25 cellular contexts compared by ENCODE assay signal in the genomic region with DNA sequence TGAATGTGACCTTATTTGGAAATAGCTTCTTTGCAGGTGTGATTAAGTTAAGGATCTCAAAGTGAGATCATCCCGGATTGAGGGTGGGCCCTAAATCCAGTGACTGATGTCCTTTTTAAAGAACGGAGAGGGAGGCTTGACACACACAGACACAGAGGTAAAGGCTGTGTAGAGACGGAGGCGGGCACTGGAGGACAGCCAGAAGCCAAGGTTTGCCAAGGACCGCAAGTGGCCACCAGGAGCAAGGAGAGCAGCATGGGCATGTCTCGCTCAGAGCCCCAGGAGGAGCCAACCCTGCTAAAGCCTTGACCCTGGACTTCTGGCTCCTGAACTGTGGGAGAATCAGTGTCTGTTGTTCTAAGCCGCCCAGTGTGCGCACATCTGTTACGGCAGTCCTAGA. TPM values are rescaled to one million over a fixed set of nuclear protein-coding genes. Genes with fewer than 3 reads are reported as not detected.
DNase-seq lines count a peak whose midpoint lies in the region; ATAC-seq and TF ChIP-seq lines count a peak whose summit lies in the region.
"Had no signal": no experiment of that assay in that cellular context is flagged by ENCODE, and none has a peak within 500 bp of the region (broad histone marks: within the 10 kb centered on the region; RNA-seq: fewer than 3 reads in every experiment).

No MANE protein-coding gene starts in this region.

- H3K36me3 ChIP-seq in heart left ventricle (no peaks in the 10 kb centered on the region), left ventricle myocardium inferior (no peaks in the 10 kb centered on the region), WERI-Rb-1 (no peaks in the 10 kb centered on the region)
- H3K36me3 ChIP-seq: sigmoid colon, vagina had no signal

- H3K4me3 Mint-ChIP-seq in chondrocyte (ENCODE audit: unreplicated experiment) = no peak overlapping the region
- no peak overlapping the region for H3K4me3 Mint-ChIP-seq in activated T-helper 1 cell treated with anti-CD3 and anti-CD28 coated beads, Interleukin-12 subunit alpha, Interleukin-12 subunit beta, Interleukin-2, Interleukin-4 antibody, amounts not matched to agents 30 ng/mL and 10 ng/mL and 1 ng/mL, durations not matched to agents 14 hours and 24 hours and 36 hours
- H3K4me3 Mint-ChIP-seq: activated CD4-positive, alpha-beta memory T cell treated with anti-CD3 and anti-CD28 coated beads for 36 hours; GM23338; nephron had no signal

- H3K9me3 ChIP-seq in heart left ventricle (no peaks in the 10 kb centered on the region), left ventricle myocardium inferior (replicated peaks) (no peaks in the 10 kb centered on the region), WERI-Rb-1 (ENCODE audit: severe bottlenecking) (no peaks in the 10 kb centered on the region)
- H3K9me3 ChIP-seq: Caco-2, sigmoid colon, vagina had no signal

- TF ChIP-seq POLR2A in heart left ventricle (IDR thresholded peaks at IDR 0.05) = no peak

- peak in 2 of 5 donors; percentile 42 to 43 for DNase-seq in heart left ventricle
- DNase-seq in left ventricle myocardium inferior = no peak
- peak; percentile 66 for DNase-seq in WERI-Rb-1
- DNase-seq in left lobe of liver (ENCODE audit: low spot score) = no peak
- no peak for DNase-seq in chondrocyte (ENCODE audit: low spot score)
- DNase-seq in activated T-helper 1 cell treated with anti-CD3 and anti-CD28 coated beads, Interleukin-12 subunit alpha, Interleukin-12 subunit beta, Interleukin-2, Interleukin-4 antibody, amounts not matched to agents 30 ng/mL and 10 ng/mL and 1 ng/mL, durations not matched to agents 14 hours and 24 hours and 36 hours (ENCODE audit: low spot score) = no peak
- no peak for DNase-seq in dedifferentiated amniotic fluid mesenchymal stem cell (ENCODE audit: extremely low spot score)
- DNase-seq: activated CD4-positive, alpha-beta memory T cell treated with anti-CD3 and anti-CD28 coated beads for 36 hours; Caco-2; hippocampal formation; NCI-H1930; NCI-H774; SIG-M5; sigmoid colon; stimulated activated naive CD4-positive, alpha-beta T cell treated with Interleukin-2 at 50 U/mL for 16 hours; T1000 had no signal

- H3K27me3 ChIP-seq in heart left ventricle (no peaks in the 10 kb centered on the region), left ventricle myocardium inferior (ENCODE audit: low read depth) (peaks cover 7% of the 10 kb centered on the region), WERI-Rb-1 (ENCODE audit: insufficient read depth, low read depth, severe bottlenecking) (no peaks in the 10 kb centered on the region)
- H3K27me3 ChIP-seq: sigmoid colon, vagina had no signal

- ATAC-seq in heart left ventricle (peak in 3 of 4 donors; percentile 31 to 64 (median 41)), left lobe of liver (peak; percentile 55), GM21526 (IDR thresholded peaks at IDR 0.05; ENCODE audit: low FRiP score, unreplicated experiment) (no peak)
- ATAC-seq: GM23338 had no signal

- H3K4me3 ChIP-seq in heart left ventricle = no peak overlapping the region
- H3K4me3 ChIP-seq in left ventricle myocardium inferior = no peak overlapping the region
- H3K4me3 ChIP-seq in WERI-Rb-1 (ENCODE audit: low read depth, low read length) = peak overlapping the region; percentile 14
- H3K4me3 ChIP-seq: GM23338, sigmoid colon, vagina had no signal

- no peaks in the 10 kb centered on the region for H3K4me1 Mint-ChIP-seq in chondrocyte (ENCODE audit: low read depth)
- no peaks in the 10 kb centered on the region for H3K4me1 Mint-ChIP-seq in activated T-helper 1 cell treated with anti-CD3 and anti-CD28 coated beads, Interleukin-12 subunit alpha, Interleukin-12 subunit beta, Interleukin-2, Interleukin-4 antibody, amounts not matched to agents 30 ng/mL and 10 ng/mL and 1 ng/mL, durations not matched to agents 14 hours and 24 hours and 36 hours (ENCODE audit: low read depth)
- H3K4me1 Mint-ChIP-seq: nephron had no signal

- 54 to 67% (median 64%) methylated on average over 6 to 9 of the region's 9 CpGs for WGBS in heart left ventricle, 4 donors

- no peaks in the 10 kb centered on the region for H3K9me3 Mint-ChIP-seq in chondrocyte (ENCODE audit: low read depth)
- H3K9me3 Mint-ChIP-seq in activated T-helper 1 cell treated with anti-CD3 and anti-CD28 coated beads, Interleukin-12 subunit alpha, Interleukin-12 subunit beta, Interleukin-2, Interleukin-4 antibody, amounts not matched to agents 30 ng/mL and 10 ng/mL and 1 ng/mL, durations not matched to agents 14 hours and 24 hours and 36 hours = no peaks in the 10 kb centered on the region
- H3K9me3 Mint-ChIP-seq: activated CD4-positive, alpha-beta memory T cell treated with anti-CD3 and anti-CD28 coated beads for 36 hours; GM23338; nephron had no signal

- H3K27ac ChIP-seq in heart left ventricle (no peak overlapping the region), left ventricle myocardium inferior (replicated peaks) (no peak overlapping the region), WERI-Rb-1 (peak overlapping the region; percentile 72)
- H3K27ac ChIP-seq: sigmoid colon, vagina had no signal

- H3K36me3 Mint-ChIP-seq in chondrocyte (ENCODE audit: low read depth) = no peaks in the 10 kb centered on the region
- H3K36me3 Mint-ChIP-seq in activated T-helper 1 cell treated with anti-CD3 and anti-CD28 coated beads, Interleukin-12 subunit alpha, Interleukin-12 subunit beta, Interleukin-2, Interleukin-4 antibody, amounts not matched to agents 30 ng/mL and 10 ng/mL and 1 ng/mL, durations not matched to agents 14 hours and 24 hours and 36 hours (ENCODE audit: low read depth) = no peaks in the 10 kb centered on the region
- H3K36me3 Mint-ChIP-seq: activated CD4-positive, alpha-beta memory T cell treated with anti-CD3 and anti-CD28 coated beads for 36 hours had no signal

- peak in 1 of 12 donors; percentile 10 for TF ChIP-seq CTCF in heart left ventricle (IDR thresholded peaks at IDR 0.05)
- no peak for TF ChIP-seq CTCF in left ventricle myocardium inferior (IDR thresholded peaks at IDR 0.05; ENCODE audit: borderline replicate concordance)
- TF ChIP-seq CTCF in WERI-Rb-1 (IDR thresholded peaks at IDR 0.05; ENCODE audit: low read depth, low read length) = peak; percentile 53
- no peak for TF ChIP-seq CTCF in chondrocyte (IDR thresholded peaks at IDR 0.05)

- intact Hi-C loops in heart left ventricle (cut with DNase I) = no loop called here
- intact Hi-C loops in left ventricle myocardium inferior (cut with micrococcal nuclease) = no loop called here
- intact Hi-C loops in activated T-helper 1 cell treated with anti-CD3 and anti-CD28 coated beads, Interleukin-12 subunit alpha, Interleukin-12 subunit beta, Interleukin-2, Interleukin-4 antibody, amounts not matched to agents 30 ng/mL and 10 ng/mL and 1 ng/mL, durations not matched to agents 14 hours and 24 hours and 36 hours (cut with micrococcal nuclease) = no loop called here

- H3K27ac Mint-ChIP-seq in chondrocyte (ENCODE audit: unreplicated experiment) = no peak overlapping the region
- H3K27ac Mint-ChIP-seq in activated T-helper 1 cell treated with anti-CD3 and anti-CD28 coated beads, Interleukin-12 subunit alpha, Interleukin-12 subunit beta, Interleukin-2, Interleukin-4 antibody, amounts not matched to agents 30 ng/mL and 10 ng/mL and 1 ng/mL, durations not matched to agents 14 hours and 24 hours and 36 hours = no peak overlapping the region
- H3K27ac Mint-ChIP-seq: activated CD4-positive, alpha-beta memory T cell treated with anti-CD3 and anti-CD28 coated beads for 36 hours; GM23338; nephron had no signal

- H3K27me3 Mint-ChIP-seq in chondrocyte (ENCODE audit: low read depth) = peaks cover 18% of the 10 kb centered on the region
- no peaks in the 10 kb centered on the region for H3K27me3 Mint-ChIP-seq in activated T-helper 1 cell treated with anti-CD3 and anti-CD28 coated beads, Interleukin-12 subunit alpha, Interleukin-12 subunit beta, Interleukin-2, Interleukin-4 antibody, amounts not matched to agents 30 ng/mL and 10 ng/mL and 1 ng/mL, durations not matched to agents 14 hours and 24 hours and 36 hours (ENCODE audit: insufficient read depth)
- H3K27me3 Mint-ChIP-seq: activated CD4-positive, alpha-beta memory T cell treated with anti-CD3 and anti-CD28 coated beads for 36 hours had no signal

- H3K4me1 ChIP-seq in heart left ventricle (no peaks in the 10 kb centered on the region), left ventricle myocardium inferior (no peaks in the 10 kb centered on the region)
- H3K4me1 ChIP-seq: Caco-2, sigmoid colon, vagina had no signal

RNA-seq across cellular contexts. Expression of gene CNGB1, which starts 15.4 kb away (rescaled TPM):
- total RNA-seq in heart left ventricle = not detected
- polyA plus RNA-seq in heart left ventricle = not detected
- total RNA-seq in left ventricle myocardium inferior = not detected
- total RNA-seq in left lobe of liver = not detected
- not detected in 3 replicates for total RNA-seq in chondrocyte
- not detected in 2 replicates for total RNA-seq in activated T-helper 1 cell treated with anti-CD3 and anti-CD28 coated beads, Interleukin-12 subunit alpha, Interleukin-12 subunit beta, Interleukin-2, Interleukin-4 antibody, amounts not matched to agents 30 ng/mL and 10 ng/mL and 1 ng/mL, durations not matched to agents 14 hours and 24 hours and 36 hours
- total RNA-seq: activated CD4-positive, alpha-beta memory T cell treated with anti-CD3 and anti-CD28 coated beads for 36 hours; aorta; Caco-2; dermis microvascular lymphatic vessel endothelial cell; fibroblast of lung; GM23338; LHCN-M2; vagina had no signal
- polyA plus RNA-seq: aorta, fibroblast of lung, GM23338, liver had no signal

RNA-seq across cellular contexts. Expression of gene ZNF319, which starts 44.9 kb away (rescaled TPM):
- total RNA-seq in heart left ventricle = 10 to 100 TPM in 1 of 9 donors, 1 to 10 TPM in 8; 6.8 to 10.5 (median 8.6) TPM
- 1 to 10 TPM; 5.6 to 5.8 TPM for polyA plus RNA-seq in heart left ventricle
- 10.0 TPM for total RNA-seq in left ventricle myocardium inferior
- total RNA-seq in left lobe of liver = 3.6 TPM
- total RNA-seq in chondrocyte = 9.2 to 12.0 TPM (median 11.9 TPM) in 3 replicates
- total RNA-seq in activated T-helper 1 cell treated with anti-CD3 and anti-CD28 coated beads, Interleukin-12 subunit alpha, Interleukin-12 subunit beta, Interleukin-2, Interleukin-4 antibody, amounts not matched to agents 30 ng/mL and 10 ng/mL and 1 ng/mL, durations not matched to agents 14 hours and 24 hours and 36 hours = 8.5 and 9.1 TPM in 2 replicates

RNA-seq across cellular contexts. Expression of gene USB1, which starts 45.6 kb away (rescaled TPM):
- total RNA-seq in heart left ventricle (10 to 100 TPM; 20.3 to 61.9 (median 34.4) TPM), left ventricle myocardium inferior (35.2 TPM), left lobe of liver (28.4 TPM), chondrocyte (37.9 to 46.0 TPM (median 41.5 TPM) in 3 replicates)
- polyA plus RNA-seq in heart left ventricle = 10 to 100 TPM; 25.5 to 60.7 TPM
- 60.8 and 63.0 TPM in 2 replicates for total RNA-seq in activated T-helper 1 cell treated with anti-CD3 and anti-CD28 coated beads, Interleukin-12 subunit alpha, Interleukin-12 subunit beta, Interleukin-2, Interleukin-4 antibody, amounts not matched to agents 30 ng/mL and 10 ng/mL and 1 ng/mL, durations not matched to agents 14 hours and 24 hours and 36 hours
